Comparison of ENCODE assay signal across 15 cellular contexts in the genomic region with DNA sequence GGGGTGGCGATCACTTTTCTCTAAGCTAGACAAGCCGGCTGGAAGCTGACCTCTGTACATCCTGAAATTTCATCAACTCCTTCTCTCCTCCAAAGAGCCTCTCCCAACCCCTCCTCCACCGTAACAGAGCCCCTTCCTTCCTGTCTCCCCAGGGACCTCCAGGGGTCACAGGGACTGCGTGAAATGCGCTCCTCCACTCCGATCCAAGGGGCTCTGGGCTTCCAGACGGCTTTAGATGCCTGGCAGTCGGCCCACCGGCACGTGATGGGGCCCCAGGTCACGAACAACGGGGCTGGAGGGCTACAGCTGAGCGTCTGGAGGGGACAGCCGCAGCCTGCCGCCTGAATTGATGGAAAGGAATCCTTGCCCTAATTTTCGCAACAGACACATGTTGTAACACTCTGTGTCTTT.
DNase-seq lines count a peak whose midpoint lies in the region; ATAC-seq and TF ChIP-seq lines count a peak whose summit lies in the region.
"Had no signal": no experiment of that assay in that cellular context is flagged by ENCODE, and none has a peak within 500 bp of the region (broad histone marks: within the 10 kb centered on the region; RNA-seq: fewer than 3 reads in every experiment).

No MANE protein-coding gene starts in this region.

- H2BK15ac ChIP-seq in neuronal stem cell (ENCODE audit: low read length): no peak overlapping the region

- H3K4me2 ChIP-seq in neuronal stem cell (ENCODE audit: insufficient read depth, low read length, poor library complexity, severe bottlenecking): no peak overlapping the region

- no peak overlapping the region for H3K23ac ChIP-seq in neuronal stem cell (ENCODE audit: low read depth, low read length, poor library complexity)

- H3K27me3 ChIP-seq in gastroesophageal sphincter (no peaks in the 10 kb centered on the region), neuronal stem cell (ENCODE audit: control insufficient read depth in 3 of 3, insufficient read depth in 3 of 3, low read depth in 1 of 3, low read length in 3 of 3) (no peaks in the 10 kb centered on the region)
- H3K27me3 ChIP-seq: foreskin keratinocyte had no signal

- TF ChIP-seq EP300 in gastroesophageal sphincter (IDR thresholded peaks at IDR 0.05): no peak

- no peak overlapping the region for H3K4ac ChIP-seq in neuronal stem cell (ENCODE audit: low read length)

- no peak overlapping the region for H3K14ac ChIP-seq in neuronal stem cell (ENCODE audit: low read length)

- DNase-seq in AG10803 (ENCODE audit: low read depth) (peak; percentile 55), neuronal stem cell (ENCODE audit: low spot score) (no peak), GM13976 (ENCODE audit: low spot score) (no peak), medulla oblongata (ENCODE audit: extremely low spot score) (no peak)
- no peak for DNase-seq in activated CD8-positive, alpha-beta memory T cell treated with anti-CD3 and anti-CD28 coated beads, Interleukin-2, amount 50 U/mL, for 48 hours
- no peak for DNase-seq in stimulated activated CD4-positive, alpha-beta T cell treated with anti-CD3 and anti-CD28 coated beads, Interleukin-4, amount 100 ng/mL, for 4 hours
- DNase-seq: activated naive CD4-positive, alpha-beta T cell; DMS79; foreskin keratinocyte; naive thymus-derived CD4-positive, alpha-beta T cell; NCI-H1436; NK-92 treated with Interleukin-12 subunit alpha and Interleukin-12 subunit beta, amount 100 ng/mL, for 24 hours had no signal

- H3K9ac ChIP-seq in neuronal stem cell (ENCODE audit: low read depth, low read length, poor library complexity): no peak overlapping the region

- no peak overlapping the region for H2BK12ac ChIP-seq in neuronal stem cell (ENCODE audit: low read length)

- H3K4me3 ChIP-seq in AG10803 (ENCODE audit: low read length): no peak overlapping the region
- H3K4me3 ChIP-seq in gastroesophageal sphincter: no peak overlapping the region
- H3K4me3 ChIP-seq in neuronal stem cell (ENCODE audit: low read length in 2 of 2): no peak overlapping the region
- H3K4me3 ChIP-seq: psoas muscle had no signal

- peak; percentile 25 for ATAC-seq in gastroesophageal sphincter
- ATAC-seq: foreskin keratinocyte; naive thymus-derived CD4-positive, alpha-beta T cell had no signal

- no peak for TF ChIP-seq CTCF in AG10803 (conservative IDR thresholded peaks at IDR 0.05; ENCODE audit: low read length)
- no peak for TF ChIP-seq CTCF in gastroesophageal sphincter (IDR thresholded peaks at IDR 0.05)
- no peak for TF ChIP-seq CTCF in GM13976 (IDR thresholded peaks at IDR 0.05; ENCODE audit: borderline replicate concordance, control extremely low read depth, extremely low read depth, insufficient read depth, missing control alignments)

- H3K18ac ChIP-seq in neuronal stem cell (ENCODE audit: low read length): peak overlapping the region; percentile 20

- in situ Hi-C loops in GM13976 (cut with MboI; ENCODE audit: low sequenced_read_pairs, unreplicated experiment): no loop called here

- no peak overlapping the region for H2AK5ac ChIP-seq in neuronal stem cell (ENCODE audit: low read depth, low read length)

- no peaks in the 10 kb centered on the region for H3K36me3 ChIP-seq in gastroesophageal sphincter
- H3K36me3 ChIP-seq in neuronal stem cell (replicated peaks in 1 of 2; ENCODE audit: control insufficient read depth in 2 of 2, insufficient read depth in 2 of 2, low read length in 2 of 2): no peaks in the 10 kb centered on the region

- H2AFZ ChIP-seq in neuronal stem cell (ENCODE audit: low read length): peak overlapping the region; percentile 88

- H4K8ac ChIP-seq in neuronal stem cell (ENCODE audit: low read depth, low read length): no peak overlapping the region

- no peak for TF ChIP-seq POLR2A in gastroesophageal sphincter (IDR thresholded peaks at IDR 0.05)

- 42 to 86% methylated on average over 1 to 10 of the region's 16 CpGs for WGBS in gastroesophageal sphincter (ENCODE audit: low coverage in 1 of 2), 2 donors
- WGBS in neuronal stem cell (ENCODE audit: extremely low coverage in 2 of 2, insufficient read length in 2 of 2, insufficient replicate concordance in 1 of 2), 2 donors: no CpG with 5 or more reads among the region's 16 CpGs

- H3K4me1 ChIP-seq in gastroesophageal sphincter: peaks cover 0 to 10% (median 0%) of the 10 kb centered on the region in 3 donors
- peaks cover 20 to 42% of the 10 kb centered on the region in 2 donors for H3K4me1 ChIP-seq in neuronal stem cell (ENCODE audit: control insufficient read depth in 2 of 2, insufficient read depth in 1 of 2, low read depth in 1 of 2, low read length in 2 of 2)
- H3K4me1 ChIP-seq: foreskin keratinocyte, psoas muscle had no signal

- peak overlapping the region in 2 of 4 donors; percentile 2 to 21 for H3K27ac ChIP-seq in gastroesophageal sphincter
- H3K27ac ChIP-seq in neuronal stem cell (replicated peaks; ENCODE audit: low read length): no peak overlapping the region
- H3K27ac ChIP-seq: foreskin keratinocyte, psoas muscle had no signal

- H3K9me3 ChIP-seq in gastroesophageal sphincter: no peaks in the 10 kb centered on the region
- peaks cover 0 to 7% of the 10 kb centered on the region in 2 donors for H3K9me3 ChIP-seq in neuronal stem cell (replicated peaks in 1 of 2; ENCODE audit: control insufficient read depth in 2 of 2, insufficient read depth in 1 of 2, low read depth in 1 of 2, low read length in 2 of 2)
- H3K9me3 ChIP-seq: psoas muscle had no signal

- H2BK5ac ChIP-seq in neuronal stem cell (ENCODE audit: low read length): no peak overlapping the region

- no peak overlapping the region for H2BK120ac ChIP-seq in neuronal stem cell (ENCODE audit: low read depth, low read length)

- H3K79me1 ChIP-seq in neuronal stem cell (ENCODE audit: low read depth, low read length): no peaks in the 10 kb centered on the region

- H4K91ac ChIP-seq in neuronal stem cell (ENCODE audit: low read depth, low read length, poor library complexity): no peak overlapping the region

TF ChIP-seq in PFSK-1, 5 proteins besides CTCF, POLR2A, EP300 and RAD21:
- no peak for TF ChIP-seq SIN3A (IDR thresholded peaks at IDR 0.05; ENCODE audit: borderline replicate concordance, insufficient read depth, low read length)
- TF ChIP-seq REST (IDR thresholded peaks at IDR 0.05; ENCODE audit: insufficient read depth in 1 of 2, low read depth in 2 of 2, low read length in 2 of 2): peak; percentile 16 to 30; a peak in 1 of 4 replicates
- TF ChIP-seq POLR2AphosphoS5 (IDR thresholded peaks at IDR 0.05; ENCODE audit: low read depth, low read length): no peak
- TF ChIP-seq FOXP2 (optimal IDR thresholded peaks at IDR 0.05; ENCODE audit: borderline replicate concordance, extremely low read depth, extremely low read length, insufficient read depth): peak; percentile 70
- no peak for TF ChIP-seq TAF1 (IDR thresholded peaks at IDR 0.05; ENCODE audit: borderline replicate concordance, insufficient read depth, low read length)
